11 cellular contexts compared by ENCODE assay signal in the genomic region with DNA sequence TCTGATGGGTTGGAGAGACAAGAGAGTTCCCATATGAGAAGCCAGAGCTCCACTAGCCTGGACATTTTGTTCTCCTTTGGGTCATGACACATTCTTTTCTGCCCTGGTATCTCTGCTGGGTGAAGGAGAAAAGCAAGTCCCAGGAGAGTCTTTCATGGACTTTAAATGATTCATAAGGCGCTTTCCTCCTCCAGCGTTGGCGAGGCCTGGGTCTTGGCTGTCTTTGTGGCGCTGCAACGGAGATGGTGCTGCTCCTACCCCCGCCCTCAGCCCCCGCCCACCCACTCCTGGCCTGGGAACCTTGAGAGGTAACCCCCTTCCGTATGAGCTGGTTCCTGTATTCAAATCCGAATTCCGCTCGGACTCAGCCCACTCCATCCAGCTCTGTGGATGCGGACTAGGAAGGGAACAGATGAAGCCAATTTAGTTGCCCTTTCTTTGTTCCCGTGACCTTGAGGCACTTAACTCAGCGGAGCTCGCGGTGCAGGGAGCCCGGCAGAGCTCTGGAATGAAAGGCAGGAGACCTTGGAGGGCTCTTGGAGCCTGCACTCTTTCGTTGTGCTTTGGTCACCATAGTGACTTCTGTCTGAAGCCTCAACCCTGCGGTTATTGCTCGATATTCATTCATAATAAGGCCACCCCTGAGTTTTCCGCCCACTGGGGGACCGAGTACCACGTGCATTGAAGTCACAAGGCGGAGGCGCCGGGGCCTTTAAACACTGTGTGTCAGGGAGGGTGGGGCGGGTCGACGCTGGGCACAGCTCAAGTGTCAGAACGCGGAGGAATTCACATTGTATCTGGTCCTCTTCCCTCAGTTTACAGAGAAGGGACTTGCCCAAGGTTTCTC. TPM values are rescaled to one million over a fixed set of nuclear protein-coding genes. Genes with fewer than 3 reads are reported as not detected.
A peak's percentile ranks its signal among the peaks of the same experiment; 100 is the strongest.
DNase-seq lines count a peak whose midpoint lies in the region; ATAC-seq and TF ChIP-seq lines count a peak whose summit lies in the region.
"Had no signal": no experiment of that assay in that cellular context is flagged by ENCODE, and none has a peak within 500 bp of the region (broad histone marks: within the 10 kb centered on the region; RNA-seq: fewer than 3 reads in every experiment).

No MANE protein-coding gene starts in this region.

- WGBS in heart left ventricle, 4 donors = 30 to 43% (median 35%) methylated on average over 23 to 31 of the region's 31 CpGs

- peaks cover 16% of the 10 kb centered on the region for H3K4me1 ChIP-seq in adipocyte (ENCODE audit: control insufficient read depth, insufficient read depth, low read length)
- H3K4me1 ChIP-seq in heart left ventricle = peaks cover 0 to 11% (median 3%) of the 10 kb centered on the region in 12 donors

- no peak overlapping the region for H3K4me3 Mint-ChIP-seq in activated CD8-positive, alpha-beta T cell treated with anti-CD3 and anti-CD28 coated beads for 36 hours

- peak overlapping the region; percentile 28 for H3K4me3 ChIP-seq in adipocyte (ENCODE audit: low read length)
- peak overlapping the region in 8 of 12 donors; percentile 2 to 30 (median 8) for H3K4me3 ChIP-seq in heart left ventricle

- peak overlapping the region; percentile 49 for H3K9ac ChIP-seq in adipocyte (ENCODE audit: low read length)

- H3K36me3 ChIP-seq in adipocyte (ENCODE audit: control insufficient read depth, insufficient read depth, low read length, severe bottlenecking) (no peaks in the 10 kb centered on the region), heart left ventricle (no peaks in the 10 kb centered on the region)

- no peaks in the 10 kb centered on the region for H3K4me1 Mint-ChIP-seq in activated CD8-positive, alpha-beta T cell treated with anti-CD3 and anti-CD28 coated beads for 36 hours (ENCODE audit: low read depth)

- H3K27ac ChIP-seq in heart left ventricle = peak overlapping the region in 5 of 12 donors; percentile 6 to 69 (median 46)
- H3K27ac ChIP-seq: C4-2B had no signal

- H3K27me3 Mint-ChIP-seq in activated CD8-positive, alpha-beta T cell treated with anti-CD3 and anti-CD28 coated beads for 36 hours = no peaks in the 10 kb centered on the region

- POLR2A ChIA-PET in activated CD8-positive, alpha-beta T cell treated with anti-CD3 and anti-CD28 coated beads for 36 hours (lab: Charles Lee) = interaction anchor here (0.6 kb wide), 1 partner anchor 435 kb away, joined by 3 read pairs; no protein-coding TSS in a partner anchor

- no peaks in the 10 kb centered on the region for H3K36me3 Mint-ChIP-seq in activated CD8-positive, alpha-beta T cell treated with anti-CD3 and anti-CD28 coated beads for 36 hours (ENCODE audit: low read depth)

- intact Hi-C loops in heart left ventricle (cut with DNase I) = no loop called here
- intact Hi-C loops in activated CD8-positive, alpha-beta T cell treated with anti-CD3 and anti-CD28 coated beads for 36 hours (cut with micrococcal nuclease) = no loop called here

- DNase-seq in Ammon's horn (ENCODE audit: low spot score) (peak; percentile 45), adipocyte (ENCODE audit: low read depth) (peak; percentile 27), heart left ventricle (peak in 4 of 5 donors; percentile 24 to 61 (median 45)), nucleus accumbens (lab: John Stamatoyannopoulos, UW) (peak in 37 of 56 donors; percentile 2 to 71 (median 21)), GM19238 (ENCODE audit: insufficient read length, low spot score) (no peak)
- DNase-seq in activated CD8-positive, alpha-beta T cell treated with anti-CD3 and anti-CD28 coated beads for 36 hours = no peak
- DNase-seq: activated naive CD4-positive, alpha-beta T cell treated with Interleukin-2 at 50 U/mL for 16 hours; stimulated activated naive CD4-positive, alpha-beta T cell had no signal

- TF ChIP-seq POLR2A in heart left ventricle (IDR thresholded peaks at IDR 0.05) = no peak

- no peak for TF ChIP-seq CTCF in heart left ventricle (IDR thresholded peaks at IDR 0.05)
- no peak for TF ChIP-seq CTCF in activated CD8-positive, alpha-beta T cell treated with anti-CD3 and anti-CD28 coated beads for 36 hours (IDR thresholded peaks at IDR 0.05)

- no peaks in the 10 kb centered on the region for H3K9me3 Mint-ChIP-seq in activated CD8-positive, alpha-beta T cell treated with anti-CD3 and anti-CD28 coated beads for 36 hours

- H3K9me3 ChIP-seq in adipocyte (ENCODE audit: control insufficient read depth, low read length) (no peaks in the 10 kb centered on the region), heart left ventricle (no peaks in the 10 kb centered on the region)

- H3K27ac Mint-ChIP-seq in activated CD8-positive, alpha-beta T cell treated with anti-CD3 and anti-CD28 coated beads for 36 hours = no peak overlapping the region

- ATAC-seq in heart left ventricle = peak; percentile 72 to 89 (median 88)
- ATAC-seq in HG03442 (IDR thresholded peaks at IDR 0.05; ENCODE audit: unreplicated experiment) = no peak
- no peak for ATAC-seq in activated CD8-positive, alpha-beta T cell treated with anti-CD3 and anti-CD28 coated beads for 36 hours
- no peak for ATAC-seq in HG03457 (IDR thresholded peaks at IDR 0.05; ENCODE audit: unreplicated experiment)

- H3K27me3 ChIP-seq in adipocyte (replicated peaks; ENCODE audit: control insufficient read depth, insufficient read depth, low read length) (no peaks in the 10 kb centered on the region), heart left ventricle (no peaks in the 10 kb centered on the region)

- CTCF ChIA-PET in activated CD8-positive, alpha-beta T cell treated with anti-CD3 and anti-CD28 coated beads for 36 hours (lab: Charles Lee) = interaction anchor here (1.3 kb wide), 1 partner anchor 213 kb away, joined by 3 read pairs; no protein-coding TSS in a partner anchor

RNA-seq across cellular contexts. Expression of gene PWWP2A, which starts 14.0 kb away (rescaled TPM):
- total RNA-seq in heart left ventricle = 10 to 100 TPM in 6 of 9 donors, 1 to 10 TPM in 3; 9.3 to 13.7 (median 11.2) TPM
- 1 to 10 TPM; 3.5 to 7.0 TPM for polyA plus RNA-seq in heart left ventricle
- 10 to 100 TPM; 16.0 to 17.5 TPM for total RNA-seq in activated CD8-positive, alpha-beta T cell treated with anti-CD3 and anti-CD28 coated beads for 36 hours

Comparison
In these comparisons a context has a peak if more than half of its experiments do, and no peak if none do; other contexts are left out.
1. DNase-seq: peak in Ammon's horn (single experiment), adipocyte (single experiment), heart left ventricle (4 of 5) and nucleus accumbens (37 of 56); none in GM19238 (single experiment) and activated CD8-positive, alpha-beta T cell treated with anti-CD3 and anti-CD28 coated beads for 36 hours (single experiment).
2. ATAC-seq: peak in heart left ventricle (4 of 4); none in HG03442 (single experiment), activated CD8-positive, alpha-beta T cell treated with anti-CD3 and anti-CD28 coated beads for 36 hours (single experiment) and HG03457 (single experiment).